ENCODE assay signal across 8 cellular contexts in the genomic region with DNA sequence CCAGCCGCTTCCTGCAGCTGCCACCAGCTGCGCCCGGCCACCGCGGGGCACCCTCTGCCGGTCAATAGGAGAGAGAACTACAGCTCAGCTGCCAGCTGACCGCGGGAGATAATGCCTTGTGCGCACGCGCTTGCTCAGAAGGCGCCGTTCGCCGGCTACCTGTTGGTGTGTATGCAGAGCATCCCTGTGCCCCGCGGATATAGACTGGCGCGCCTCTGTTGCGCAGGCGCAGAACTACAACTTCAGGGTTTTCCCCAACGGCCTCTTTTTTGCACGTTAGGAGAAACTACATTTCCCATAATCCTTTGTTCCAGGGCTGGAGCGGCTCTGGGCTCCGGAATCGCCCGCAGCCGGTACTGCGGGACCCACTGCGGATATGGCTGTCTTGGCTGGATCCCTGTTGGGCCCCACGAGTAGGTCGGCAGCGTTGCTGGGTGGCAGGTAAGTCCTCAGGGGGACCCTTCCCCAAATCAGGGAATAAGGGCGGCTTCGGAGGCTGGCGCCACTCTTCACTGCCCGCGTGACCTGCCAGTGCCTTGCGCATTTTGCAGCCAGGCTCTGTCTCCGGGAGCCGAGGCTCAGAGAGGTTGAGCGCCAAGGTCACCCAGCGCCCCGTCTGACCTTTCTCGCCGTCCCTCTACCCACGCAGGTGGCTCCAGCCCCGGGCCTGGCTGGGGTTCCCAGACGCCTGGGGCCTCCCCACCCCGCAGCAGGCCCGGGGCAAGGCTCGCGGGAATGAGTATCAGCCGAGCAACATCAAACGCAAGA. TPM values are rescaled to one million over a fixed set of nuclear protein-coding genes. Genes with fewer than 3 reads are reported as not detected.
DNase-seq lines count a peak whose midpoint lies in the region; ATAC-seq lines count a peak whose summit lies in the region.

A gene (plus strand): TSS at position 356 of the 768 bp plus-strand sequence. CDS start 21 bp downstream, at position 377.

- peak within 1 kb of the TSS; percentile 69 for H3K27ac ChIP-seq in effector memory CD4-positive, alpha-beta T cell (ENCODE audit: insufficient read depth, low read length, poor library complexity, severe bottlenecking)

- CTCF ChIA-PET in activated CD8-positive, alpha-beta memory T cell treated with anti-CD3 and anti-CD28 coated beads for 36 hours (lab: Charles Lee), result interaction anchor here (0.6 to 2.1 kb wide), 11 partner anchors 10 to 1463 kb away, joined by 3 to 16 read pairs (median 4); a partner anchor contains a TSS

- peaks cover 40% of the 10 kb centered on the region for H3K4me1 ChIP-seq in effector memory CD4-positive, alpha-beta T cell (ENCODE audit: control insufficient read depth, insufficient read depth, low read length, poor library complexity, severe bottlenecking)

- H3K36me3 ChIP-seq in effector memory CD4-positive, alpha-beta T cell (ENCODE audit: control insufficient read depth, insufficient read depth, low read length), result no peaks in the 10 kb centered on the region

- no peaks in the 10 kb centered on the region for H3K27me3 ChIP-seq in effector memory CD4-positive, alpha-beta T cell (replicated peaks; ENCODE audit: control insufficient read depth, insufficient read depth, low read length, poor library complexity, severe bottlenecking)

- peak; percentile 97 for DNase-seq in CMK (ENCODE audit: low read depth)
- peak; percentile 92 for DNase-seq in HS-5 (ENCODE audit: low read depth)
- DNase-seq in NK-92 treated with Interleukin-12 subunit alpha and Interleukin-12 subunit beta, amount 100 ng/mL, for 24 hours (lab: John Stamatoyannopoulos, UW), result peak; percentile 98
- DNase-seq in effector memory CD4-positive, alpha-beta T cell, result peak; percentile 91 to 96 (median 95)
- peak; percentile 97 for DNase-seq in medulla oblongata (ENCODE audit: extremely low spot score)
- DNase-seq in stimulated activated CD8-positive, alpha-beta memory T cell treated with anti-CD3 and anti-CD28 coated beads, Interleukin-12 subunit alpha, Interleukin-12 subunit beta, amount 100 ng/mL, for 24 hours (ENCODE audit: extremely low read depth), result peak; percentile 82

- peak within 1 kb of the TSS; percentile 60 for H3K4me3 ChIP-seq in effector memory CD4-positive, alpha-beta T cell (ENCODE audit: insufficient read depth, low read depth, low read length, poor library complexity, severe bottlenecking)

- H3K9me3 ChIP-seq in effector memory CD4-positive, alpha-beta T cell (ENCODE audit: control insufficient read depth, low read length), result no peaks in the 10 kb centered on the region

- peak; percentile 75 for ATAC-seq in GM19467 (IDR thresholded peaks at IDR 0.05; ENCODE audit: unreplicated experiment)

- POLR2A ChIA-PET in activated CD8-positive, alpha-beta memory T cell treated with anti-CD3 and anti-CD28 coated beads for 36 hours (lab: Charles Lee), result interaction anchor here (0.7 to 1.0 kb wide), 4 partner anchors 11 to 39 kb away, joined by 3 to 4 read pairs (median 4); a partner anchor contains a TSS

RNA-seq across cellular contexts. Expression of the gene that starts here (rescaled TPM):
- 100 to 1,000 TPM; 126 to 132 TPM for total RNA-seq in activated CD8-positive, alpha-beta memory T cell treated with anti-CD3 and anti-CD28 coated beads for 36 hours

Comparison
In these comparisons a context has a peak if more than half of its experiments do, and no peak if none do; other contexts are left out.
1. Peak in every context shown above with its lines: DNase-seq, ATAC-seq, H3K4me3 ChIP-seq and H3K27ac ChIP-seq.